Comparison of ENCODE assay signal across 12 cellular contexts in the genomic region with DNA sequence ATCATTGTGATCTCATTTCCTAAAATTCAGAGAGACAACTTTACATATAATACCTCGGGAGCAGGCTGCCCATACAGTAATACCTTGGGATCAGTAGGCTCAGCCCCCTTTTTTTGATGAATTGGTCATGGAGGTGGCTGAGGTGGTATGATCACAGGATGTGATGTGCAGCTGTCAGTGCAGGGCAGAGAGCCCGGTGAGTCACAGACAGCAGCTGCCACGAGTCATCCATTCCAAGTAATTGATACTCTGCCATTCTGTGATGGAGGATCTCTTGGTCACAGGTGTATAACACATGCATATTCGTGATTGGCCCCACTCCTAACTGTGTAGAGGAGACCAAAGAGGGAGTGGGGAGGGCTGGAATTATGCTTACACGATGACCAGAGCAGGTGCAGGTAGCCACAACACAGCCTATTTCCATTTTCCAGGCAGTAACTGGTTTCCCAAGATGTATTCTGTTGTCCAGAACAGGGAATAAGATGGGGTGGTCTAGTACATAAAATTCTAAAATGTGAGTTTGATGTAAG. TPM values are rescaled to one million over a fixed set of nuclear protein-coding genes. Genes with fewer than 3 reads are reported as not detected.
A peak's percentile ranks its signal among the peaks of the same experiment; 100 is the strongest.
DNase-seq lines count a peak whose midpoint lies in the region; ATAC-seq and TF ChIP-seq lines count a peak whose summit lies in the region.
"Had no signal": no experiment of that assay in that cellular context is flagged by ENCODE, and none has a peak within 500 bp of the region (broad histone marks: within the 10 kb centered on the region; RNA-seq: fewer than 3 reads in every experiment).

No MANE protein-coding gene starts in this region.

- H2AFZ ChIP-seq in smooth muscle cell (ENCODE audit: low read depth) = no peak overlapping the region

- TF ChIP-seq CTCF in smooth muscle cell (IDR thresholded peaks at IDR 0.05; ENCODE audit: borderline replicate concordance, insufficient read depth, poor library complexity, severe bottlenecking) (no peak), GM10266 (IDR thresholded peaks at IDR 0.05; ENCODE audit: control insufficient read depth, insufficient read depth, low read depth, missing control alignments) (no peak)

- 82% methylated on average over 5 of the region's 5 CpGs for WGBS in smooth muscle cell (ENCODE audit: low lambda C conversion rate)

- H3K4me3 Mint-ChIP-seq in activated naive CD4-positive, alpha-beta T cell treated with anti-CD3 and anti-CD28 coated beads, Interleukin-2, amount 10 ng/mL, durations not matched to agents 7 days and 5 days = no peak overlapping the region
- H3K4me3 Mint-ChIP-seq in activated naive CD8-positive, alpha-beta T cell = no peak overlapping the region
- no peak overlapping the region for H3K4me3 Mint-ChIP-seq in stimulated activated naive B cell treated with anti-CD40 and anti-IgM and Interleukin-4, amounts not matched to agents 10 μg/mL and 1 μg/mL and 100 μg/mL, for 72 hours
- H3K4me3 Mint-ChIP-seq: naive thymus-derived CD4-positive, alpha-beta T cell; type B pancreatic cell had no signal

- no peaks in the 10 kb centered on the region for H3K9me3 Mint-ChIP-seq in activated naive CD4-positive, alpha-beta T cell treated with anti-CD3 and anti-CD28 coated beads, Interleukin-2, amount 10 ng/mL, durations not matched to agents 7 days and 5 days
- no peaks in the 10 kb centered on the region for H3K9me3 Mint-ChIP-seq in activated naive CD8-positive, alpha-beta T cell (ENCODE audit: low read depth)
- no peaks in the 10 kb centered on the region for H3K9me3 Mint-ChIP-seq in stimulated activated naive B cell treated with anti-CD40 and anti-IgM and Interleukin-4, amounts not matched to agents 10 μg/mL and 1 μg/mL and 100 μg/mL, for 72 hours
- H3K9me3 Mint-ChIP-seq: naive thymus-derived CD4-positive, alpha-beta T cell; type B pancreatic cell had no signal

- CTCF ChIA-PET in activated naive CD4-positive, alpha-beta T cell treated with anti-CD3 and anti-CD28 coated beads, Interleukin-2, amount 10 ng/mL, durations not matched to agents 7 days and 5 days (lab: Charles Lee) = interaction anchor here (1.0 kb wide), 1 partner anchor 55 kb away, joined by 3 read pairs; no protein-coding TSS in a partner anchor

- H3K9me3 ChIP-seq in smooth muscle cell (replicated peaks; ENCODE audit: low read depth) = no peaks in the 10 kb centered on the region

- no peaks in the 10 kb centered on the region for H3F3A ChIP-seq in smooth muscle cell (ENCODE audit: low read depth)

- no peaks in the 10 kb centered on the region for H3K79me2 ChIP-seq in smooth muscle cell (ENCODE audit: low read depth)

- no peaks in the 10 kb centered on the region for H3K4me1 ChIP-seq in smooth muscle cell (ENCODE audit: low read depth)

- no peaks in the 10 kb centered on the region for H3K4me1 Mint-ChIP-seq in activated naive CD4-positive, alpha-beta T cell treated with anti-CD3 and anti-CD28 coated beads, Interleukin-2, amount 10 ng/mL, durations not matched to agents 7 days and 5 days
- peaks cover 29% of the 10 kb centered on the region for H3K4me1 Mint-ChIP-seq in activated naive CD8-positive, alpha-beta T cell (ENCODE audit: low read depth)
- peaks cover 4 to 6% of the 10 kb centered on the region in 2 donors for H3K4me1 Mint-ChIP-seq in stimulated activated naive B cell treated with anti-CD40 and anti-IgM and Interleukin-4, amounts not matched to agents 10 μg/mL and 1 μg/mL and 100 μg/mL, for 72 hours
- H3K4me1 Mint-ChIP-seq: naive thymus-derived CD4-positive, alpha-beta T cell had no signal

- no peaks in the 10 kb centered on the region for H3K36me3 ChIP-seq in smooth muscle cell (ENCODE audit: low read depth)

- H3K27me3 ChIP-seq in smooth muscle cell (ENCODE audit: low read depth) = no peaks in the 10 kb centered on the region

- ATAC-seq in stimulated activated naive B cell treated with anti-CD40 and anti-IgM and Interleukin-4, amounts not matched to agents 10 μg/mL and 1 μg/mL and 100 μg/mL, for 72 hours (replicated peaks) = peak; percentile 88 to 94
- ATAC-seq in GM19328 (IDR thresholded peaks at IDR 0.05; ENCODE audit: unreplicated experiment) = no peak
- ATAC-seq: naive thymus-derived CD4-positive, alpha-beta T cell had no signal

- no peak overlapping the region for H3K27ac ChIP-seq in smooth muscle cell (ENCODE audit: low read depth)

- H3K4me3 ChIP-seq in smooth muscle cell = no peak overlapping the region

- no peaks in the 10 kb centered on the region for H3K27me3 Mint-ChIP-seq in activated naive CD4-positive, alpha-beta T cell treated with anti-CD3 and anti-CD28 coated beads, Interleukin-2, amount 10 ng/mL, durations not matched to agents 7 days and 5 days
- no peaks in the 10 kb centered on the region for H3K27me3 Mint-ChIP-seq in activated naive CD8-positive, alpha-beta T cell
- peaks cover 9 to 21% of the 10 kb centered on the region in 2 donors for H3K27me3 Mint-ChIP-seq in stimulated activated naive B cell treated with anti-CD40 and anti-IgM and Interleukin-4, amounts not matched to agents 10 μg/mL and 1 μg/mL and 100 μg/mL, for 72 hours
- H3K27me3 Mint-ChIP-seq: type B pancreatic cell had no signal

- no peaks in the 10 kb centered on the region for H3K36me3 Mint-ChIP-seq in activated naive CD4-positive, alpha-beta T cell treated with anti-CD3 and anti-CD28 coated beads, Interleukin-2, amount 10 ng/mL, durations not matched to agents 7 days and 5 days
- H3K36me3 Mint-ChIP-seq in activated naive CD8-positive, alpha-beta T cell = peaks cover 3% of the 10 kb centered on the region
- no peaks in the 10 kb centered on the region for H3K36me3 Mint-ChIP-seq in stimulated activated naive B cell treated with anti-CD40 and anti-IgM and Interleukin-4, amounts not matched to agents 10 μg/mL and 1 μg/mL and 100 μg/mL, for 72 hours
- H3K36me3 Mint-ChIP-seq: type B pancreatic cell had no signal

- no peak overlapping the region for H3K9ac ChIP-seq in smooth muscle cell (ENCODE audit: low read depth)

- H3K27ac Mint-ChIP-seq in activated naive CD4-positive, alpha-beta T cell treated with anti-CD3 and anti-CD28 coated beads, Interleukin-2, amount 10 ng/mL, durations not matched to agents 7 days and 5 days = no peak overlapping the region
- peak overlapping the region; percentile 89 for H3K27ac Mint-ChIP-seq in activated naive CD8-positive, alpha-beta T cell
- H3K27ac Mint-ChIP-seq in stimulated activated naive B cell treated with anti-CD40 and anti-IgM and Interleukin-4, amounts not matched to agents 10 μg/mL and 1 μg/mL and 100 μg/mL, for 72 hours = no peak overlapping the region
- H3K27ac Mint-ChIP-seq: naive thymus-derived CD4-positive, alpha-beta T cell; type B pancreatic cell had no signal

- H4K20me1 ChIP-seq in smooth muscle cell (ENCODE audit: low read depth) = no peaks in the 10 kb centered on the region

- H3K4me2 ChIP-seq in smooth muscle cell = no peak overlapping the region

- DNase-seq in activated naive CD4-positive, alpha-beta T cell treated with anti-CD3 and anti-CD28 coated beads, Interleukin-2, amount 50 U/mL, for 16 hours = peak; percentile 27
- no peak for DNase-seq in activated naive CD4-positive, alpha-beta T cell treated with anti-CD3 and anti-CD28 coated beads, Interleukin-2, amount 10 ng/mL, durations not matched to agents 7 days and 5 days
- DNase-seq in NCI-H2196 (lab: John Stamatoyannopoulos, UW; ENCODE audit: unreplicated experiment) (peak; percentile 94), smooth muscle cell (lab: John Stamatoyannopoulos, UW; ENCODE audit: unreplicated experiment) (no peak), GM10266 (ENCODE audit: extremely low spot score) (no peak)
- peak; percentile 3 for DNase-seq in stimulated activated naive B cell treated with anti-CD40 and anti-IgM and Interleukin-4, amounts not matched to agents 10 μg/mL and 1 μg/mL and 100 μg/mL, for 72 hours
- DNase-seq: hippocampal formation; naive thymus-derived CD4-positive, alpha-beta T cell; SIG-M5 had no signal

RNA-seq across cellular contexts. Expression of gene NRCAM, which starts 14.1 kb away (rescaled TPM):
- total RNA-seq in smooth muscle cell = 0.22 and 0.49 TPM in 2 replicates
- polyA plus RNA-seq in smooth muscle cell = 0.30 TPM in 1 of 2 replicates, not detected in the other

Comparison
In these comparisons a context has a peak if more than half of its experiments do, and no peak if none do; other contexts are left out.
1. DNase-seq: peak in activated naive CD4-positive, alpha-beta T cell treated with anti-CD3 and anti-CD28 coated beads, Interleukin-2, amount 50 U/mL, for 16 hours (single experiment), NCI-H2196 (single experiment) and stimulated activated naive B cell treated with anti-CD40 and anti-IgM and Interleukin-4, amounts not matched to agents 10 μg/mL and 1 μg/mL and 100 μg/mL, for 72 hours (single experiment); none in activated naive CD4-positive, alpha-beta T cell treated with anti-CD3 and anti-CD28 coated beads, Interleukin-2, amount 10 ng/mL, durations not matched to agents 7 days and 5 days (single experiment), smooth muscle cell (single experiment) and GM10266 (single experiment).